ENCODE assay signal across 8 cellular contexts in genomic region chr6:118893095-118893881, GRCh38. TPM values are rescaled to one million over a fixed set of nuclear protein-coding genes. Genes with fewer than 3 reads are reported as not detected.
DNase-seq lines count a peak whose midpoint lies in the region; ATAC-seq and TF ChIP-seq lines count a peak whose summit lies in the region.

No MANE protein-coding gene starts in this region.

- peak overlapping the region; percentile 61 to 87 (median 84) for H3K4me3 ChIP-seq in Peyer's patch
- peak overlapping the region; percentile 81 for H3K4me3 ChIP-seq in astrocyte of the cerebellum (ENCODE audit: low read depth, low read length)
- H3K4me3 ChIP-seq in spleen = peak overlapping the region; percentile 81 to 97 (median 89)

- WGBS in spleen, 5 donors = 0 to 2% (median 1%) methylated on average over 20 of the region's 20 CpGs

- no peak for TF ChIP-seq EP300 in Ishikawa (IDR thresholded peaks at IDR 0.05; ENCODE audit: borderline replicate concordance)

- TF ChIP-seq RAD21 in Ishikawa (IDR thresholded peaks at IDR 0.05; ENCODE audit: low read depth) = no peak

- H3K36me3 ChIP-seq in Peyer's patch (no peaks in the 10 kb centered on the region), spleen (peaks cover 0 to 2% (median 0%) of the 10 kb centered on the region in 6 donors)

- DNase-seq in DMS53 (lab: John Stamatoyannopoulos, UW) (peak; percentile 65), Peyer's patch (peak in 2 of 3 donors; percentile 28 to 56), astrocyte of the cerebellum (ENCODE audit: low read depth) (no peak), iPS-NIHi7 (ENCODE audit: extremely low spot score) (peak; percentile 16), spleen (no peak)

- in situ Hi-C loops in astrocyte of the cerebellum (cut with HindIII; ENCODE audit: low sequenced_read_pairs) = no loop called here

- no peak for TF ChIP-seq CTCF in Peyer's patch (IDR thresholded peaks at IDR 0.05)
- no peak for TF ChIP-seq CTCF in astrocyte of the cerebellum (IDR thresholded peaks at IDR 0.05; ENCODE audit: low read depth, low read length, missing control alignments)
- no peak for TF ChIP-seq CTCF in spleen (IDR thresholded peaks at IDR 0.05 in 8 of 11, conservative IDR thresholded peaks at IDR 0.05 in 3 of 11)

- TF ChIP-seq POLR2A in Peyer's patch (IDR thresholded peaks at IDR 0.05) (no peak), spleen (IDR thresholded peaks at IDR 0.05) (peak in 1 of 3 donors; percentile 30)

- ATAC-seq in GM21526 (IDR thresholded peaks at IDR 0.05; ENCODE audit: low FRiP score, unreplicated experiment) (peak; percentile 20), GM21619 (IDR thresholded peaks at IDR 0.05; ENCODE audit: unreplicated experiment) (no peak)

- H3K27ac ChIP-seq in Peyer's patch = peak overlapping the region; percentile 88 to 98 (median 93)
- peak overlapping the region; percentile 91 to 99 (median 98) for H3K27ac ChIP-seq in spleen

- intact Hi-C loops in spleen (cut with DNase I; ENCODE audit: low total_unique reads) = no loop called here

- H3K4me1 ChIP-seq in Peyer's patch (peaks cover 0 to 18% (median 6%) of the 10 kb centered on the region in 4 donors), spleen (peaks cover 31 to 72% (median 59%) of the 10 kb centered on the region in 6 donors)

- H3K27me3 ChIP-seq in Peyer's patch (no peaks in the 10 kb centered on the region), spleen (replicated peaks in 1 of 7) (no peaks in the 10 kb centered on the region)

- H3K9me3 ChIP-seq in Peyer's patch = no peaks in the 10 kb centered on the region
- no peaks in the 10 kb centered on the region for H3K9me3 ChIP-seq in spleen

TF ChIP-seq in Ishikawa, 13 proteins besides CTCF, POLR2A, EP300 and RAD21:
- no peak for TF ChIP-seq ZBTB7A (IDR thresholded peaks at IDR 0.05; ENCODE audit: low read depth)
- no peak for TF ChIP-seq CEBPB (IDR thresholded peaks at IDR 0.05)
- TF ChIP-seq, protein P1, sequence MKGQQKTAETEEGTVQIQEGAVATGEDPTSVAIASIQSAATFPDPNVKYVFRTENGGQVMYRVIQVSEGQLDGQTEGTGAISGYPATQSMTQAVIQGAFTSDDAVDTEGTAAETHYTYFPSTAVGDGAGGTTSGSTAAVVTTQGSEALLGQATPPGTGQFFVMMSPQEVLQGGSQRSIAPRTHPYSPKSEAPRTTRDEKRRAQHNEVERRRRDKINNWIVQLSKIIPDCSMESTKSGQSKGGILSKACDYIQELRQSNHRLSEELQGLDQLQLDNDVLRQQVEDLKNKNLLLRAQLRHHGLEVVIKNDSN (IDR thresholded peaks at IDR 0.05) = no peak
- TF ChIP-seq, protein P2, sequence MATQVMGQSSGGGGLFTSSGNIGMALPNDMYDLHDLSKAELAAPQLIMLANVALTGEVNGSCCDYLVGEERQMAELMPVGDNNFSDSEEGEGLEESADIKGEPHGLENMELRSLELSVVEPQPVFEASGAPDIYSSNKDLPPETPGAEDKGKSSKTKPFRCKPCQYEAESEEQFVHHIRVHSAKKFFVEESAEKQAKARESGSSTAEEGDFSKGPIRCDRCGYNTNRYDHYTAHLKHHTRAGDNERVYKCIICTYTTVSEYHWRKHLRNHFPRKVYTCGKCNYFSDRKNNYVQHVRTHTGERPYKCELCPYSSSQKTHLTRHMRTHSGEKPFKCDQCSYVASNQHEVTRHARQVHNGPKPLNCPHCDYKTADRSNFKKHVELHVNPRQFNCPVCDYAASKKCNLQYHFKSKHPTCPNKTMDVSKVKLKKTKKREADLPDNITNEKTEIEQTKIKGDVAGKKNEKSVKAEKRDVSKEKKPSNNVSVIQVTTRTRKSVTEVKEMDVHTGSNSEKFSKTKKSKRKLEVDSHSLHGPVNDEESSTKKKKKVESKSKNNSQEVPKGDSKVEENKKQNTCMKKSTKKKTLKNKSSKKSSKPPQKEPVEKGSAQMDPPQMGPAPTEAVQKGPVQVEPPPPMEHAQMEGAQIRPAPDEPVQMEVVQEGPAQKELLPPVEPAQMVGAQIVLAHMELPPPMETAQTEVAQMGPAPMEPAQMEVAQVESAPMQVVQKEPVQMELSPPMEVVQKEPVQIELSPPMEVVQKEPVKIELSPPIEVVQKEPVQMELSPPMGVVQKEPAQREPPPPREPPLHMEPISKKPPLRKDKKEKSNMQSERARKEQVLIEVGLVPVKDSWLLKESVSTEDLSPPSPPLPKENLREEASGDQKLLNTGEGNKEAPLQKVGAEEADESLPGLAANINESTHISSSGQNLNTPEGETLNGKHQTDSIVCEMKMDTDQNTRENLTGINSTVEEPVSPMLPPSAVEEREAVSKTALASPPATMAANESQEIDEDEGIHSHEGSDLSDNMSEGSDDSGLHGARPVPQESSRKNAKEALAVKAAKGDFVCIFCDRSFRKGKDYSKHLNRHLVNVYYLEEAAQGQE (IDR thresholded peaks at IDR 0.05; ENCODE audit: low read depth) = no peak
- no peak for TF ChIP-seq TCF12 (IDR thresholded peaks at IDR 0.05; ENCODE audit: low read depth)
- TF ChIP-seq, protein P3, sequence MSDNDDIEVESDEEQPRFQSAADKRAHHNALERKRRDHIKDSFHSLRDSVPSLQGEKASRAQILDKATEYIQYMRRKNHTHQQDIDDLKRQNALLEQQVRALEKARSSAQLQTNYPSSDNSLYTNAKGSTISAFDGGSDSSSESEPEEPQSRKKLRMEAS (IDR thresholded peaks at IDR 0.05) = no peak
- peak; percentile 60; the same call in 1 of the 2 replicates for TF ChIP-seq YY1 (IDR thresholded peaks at IDR 0.05; ENCODE audit: low read depth)

RNA-seq across cellular contexts. Expression of gene ASF1A, which starts 0.7 kb away (rescaled TPM):
- 10 to 100 TPM in 1 of 4 donors, 1 to 10 TPM in 3; 5.5 to 14.0 (median 8.0) TPM for total RNA-seq in Peyer's patch
- 10 to 100 TPM; 16.3 to 27.2 (median 17.6) TPM for total RNA-seq in spleen
- polyA plus RNA-seq in spleen = 10 to 100 TPM; 16.3 to 19.6 (median 16.7) TPM

RNA-seq across cellular contexts. Expression of gene MCM9, which starts 41.7 kb away (rescaled TPM):
- total RNA-seq in Peyer's patch = 10 to 100 TPM; 17.3 to 38.8 (median 23.0) TPM
- 10 to 100 TPM; 20.0 to 33.6 (median 24.3) TPM for total RNA-seq in spleen
- polyA plus RNA-seq in spleen = 1 to 10 TPM; 3.7 to 5.1 (median 4.5) TPM

Comparison
In these comparisons a context has a peak if more than half of its experiments do, and no peak if none do; other contexts are left out.
1. DNase-seq: peak in DMS53 (single experiment), Peyer's patch (2 of 3) and iPS-NIHi7 (single experiment); none in astrocyte of the cerebellum (single experiment) and spleen (single experiment).
2. Peak in every context shown above with its lines, with median percentiles within 50 percentile points of each other: H3K4me3 ChIP-seq.